1 cellular context compared by ENCODE assay signal in the genomic region with DNA sequence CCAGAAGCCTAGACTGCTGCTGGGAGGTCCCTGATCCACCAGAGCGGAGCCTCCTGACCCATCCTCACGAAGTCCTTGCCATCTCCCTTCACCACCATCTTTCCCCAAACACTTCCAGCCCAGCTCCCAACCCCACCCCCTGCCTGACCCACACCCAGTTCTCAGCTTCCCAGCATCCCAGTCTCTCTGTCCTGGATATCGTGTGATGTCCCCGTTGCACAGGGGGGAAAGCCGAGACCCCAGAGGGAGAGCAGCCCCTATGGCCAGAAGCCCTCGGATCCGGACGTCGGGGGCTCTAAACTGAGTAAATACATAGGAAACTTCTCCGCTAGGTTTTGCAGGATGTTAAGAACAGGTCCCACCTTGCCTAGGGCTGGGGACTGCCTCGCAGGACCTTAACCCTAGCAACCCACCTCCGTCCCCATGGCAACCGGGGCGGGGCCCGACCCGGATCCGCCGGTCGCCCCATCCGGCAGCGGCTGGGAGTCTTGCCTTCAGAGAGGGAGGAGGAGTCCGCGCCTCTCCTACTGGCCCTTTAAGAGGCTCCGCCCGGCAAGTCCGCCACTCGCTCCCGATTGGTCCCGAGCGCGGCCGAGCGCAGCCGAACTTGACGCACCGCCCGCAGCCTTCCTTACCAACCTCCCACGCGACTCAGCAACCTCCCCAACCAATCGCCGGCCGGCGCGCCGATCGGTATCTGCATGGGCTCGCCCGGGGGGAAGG.
TF ChIP-seq lines count a peak whose summit lies in the region.

No MANE protein-coding gene starts in this region.

TF ChIP-seq in GM12878, 131 proteins besides CTCF, POLR2A, EP300 and RAD21 (continues in another document):
- no peak for TF ChIP-seq ESRRA (IDR thresholded peaks at IDR 0.05; ENCODE audit: low read length)
- no peak for TF ChIP-seq RELA (IDR thresholded peaks at IDR 0.05; ENCODE audit: borderline replicate concordance, partially characterized antibody)
- no peak for TF ChIP-seq LARP7 (IDR thresholded peaks at IDR 0.05)
- no peak for TF ChIP-seq SMAD5 (IDR thresholded peaks at IDR 0.05; ENCODE audit: low read depth)
- no peak for TF ChIP-seq GATAD2B (conservative IDR thresholded peaks at IDR 0.05; ENCODE audit: low read depth)
- no peak; the same call in 1 of the 2 replicates for TF ChIP-seq NR2C1 (IDR thresholded peaks at IDR 0.05)
- TF ChIP-seq SPI1 (IDR thresholded peaks at IDR 0.05; ENCODE audit: borderline replicate concordance, insufficient read depth, low read depth, low read length): no peak
- no peak for TF ChIP-seq SIX5 (IDR thresholded peaks at IDR 0.05; ENCODE audit: low read depth, low read length, severe bottlenecking)
- TF ChIP-seq BMI1 (IDR thresholded peaks at IDR 0.05; ENCODE audit: borderline replicate concordance): peak; percentile 98
- no peak for TF ChIP-seq ATF7 (IDR thresholded peaks at IDR 0.05; ENCODE audit: low read depth)
- no peak; the same call in 1 of the 2 replicates for TF ChIP-seq NRF1 (conservative IDR thresholded peaks at IDR 0.05; ENCODE audit: low read depth, low read length)
- TF ChIP-seq CHD1 (IDR thresholded peaks at IDR 0.05; ENCODE audit: low read depth, low read length): no peak
- TF ChIP-seq, protein P1, sequence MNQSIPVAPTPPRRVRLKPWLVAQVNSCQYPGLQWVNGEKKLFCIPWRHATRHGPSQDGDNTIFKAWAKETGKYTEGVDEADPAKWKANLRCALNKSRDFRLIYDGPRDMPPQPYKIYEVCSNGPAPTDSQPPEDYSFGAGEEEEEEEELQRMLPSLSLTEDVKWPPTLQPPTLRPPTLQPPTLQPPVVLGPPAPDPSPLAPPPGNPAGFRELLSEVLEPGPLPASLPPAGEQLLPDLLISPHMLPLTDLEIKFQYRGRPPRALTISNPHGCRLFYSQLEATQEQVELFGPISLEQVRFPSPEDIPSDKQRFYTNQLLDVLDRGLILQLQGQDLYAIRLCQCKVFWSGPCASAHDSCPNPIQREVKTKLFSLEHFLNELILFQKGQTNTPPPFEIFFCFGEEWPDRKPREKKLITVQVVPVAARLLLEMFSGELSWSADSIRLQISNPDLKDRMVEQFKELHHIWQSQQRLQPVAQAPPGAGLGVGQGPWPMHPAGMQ (IDR thresholded peaks at IDR 0.05; ENCODE audit: borderline replicate concordance): no peak
- no peak for TF ChIP-seq DPF2 (IDR thresholded peaks at IDR 0.05)
- no peak for TF ChIP-seq STAT1 (conservative IDR thresholded peaks at IDR 0.05)
- TF ChIP-seq, protein P2, sequence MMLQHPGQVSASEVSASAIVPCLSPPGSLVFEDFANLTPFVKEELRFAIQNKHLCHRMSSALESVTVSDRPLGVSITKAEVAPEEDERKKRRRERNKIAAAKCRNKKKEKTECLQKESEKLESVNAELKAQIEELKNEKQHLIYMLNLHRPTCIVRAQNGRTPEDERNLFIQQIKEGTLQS (IDR thresholded peaks at IDR 0.05; ENCODE audit: borderline replicate concordance, extremely low read depth, low read depth, low read length): no peak
- no peak for TF ChIP-seq CBFB (IDR thresholded peaks at IDR 0.05; ENCODE audit: low read depth)
- TF ChIP-seq RB1 (IDR thresholded peaks at IDR 0.05; ENCODE audit: borderline replicate concordance): no peak
- no peak for TF ChIP-seq SMC3 (IDR thresholded peaks at IDR 0.05; ENCODE audit: borderline replicate concordance, low read length)
- no peak for TF ChIP-seq RAD51 (IDR thresholded peaks at IDR 0.05)
- TF ChIP-seq, protein P3, sequence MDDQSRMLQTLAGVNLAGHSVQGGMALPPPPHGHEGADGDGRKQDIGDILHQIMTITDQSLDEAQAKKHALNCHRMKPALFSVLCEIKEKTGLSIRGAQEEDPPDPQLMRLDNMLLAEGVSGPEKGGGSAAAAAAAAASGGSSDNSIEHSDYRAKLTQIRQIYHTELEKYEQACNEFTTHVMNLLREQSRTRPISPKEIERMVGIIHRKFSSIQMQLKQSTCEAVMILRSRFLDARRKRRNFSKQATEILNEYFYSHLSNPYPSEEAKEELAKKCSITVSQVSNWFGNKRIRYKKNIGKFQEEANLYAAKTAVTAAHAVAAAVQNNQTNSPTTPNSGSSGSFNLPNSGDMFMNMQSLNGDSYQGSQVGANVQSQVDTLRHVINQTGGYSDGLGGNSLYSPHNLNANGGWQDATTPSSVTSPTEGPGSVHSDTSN (IDR thresholded peaks at IDR 0.05; ENCODE audit: insufficient replicate concordance, low read depth, low read length): no peak
- TF ChIP-seq, protein P4, sequence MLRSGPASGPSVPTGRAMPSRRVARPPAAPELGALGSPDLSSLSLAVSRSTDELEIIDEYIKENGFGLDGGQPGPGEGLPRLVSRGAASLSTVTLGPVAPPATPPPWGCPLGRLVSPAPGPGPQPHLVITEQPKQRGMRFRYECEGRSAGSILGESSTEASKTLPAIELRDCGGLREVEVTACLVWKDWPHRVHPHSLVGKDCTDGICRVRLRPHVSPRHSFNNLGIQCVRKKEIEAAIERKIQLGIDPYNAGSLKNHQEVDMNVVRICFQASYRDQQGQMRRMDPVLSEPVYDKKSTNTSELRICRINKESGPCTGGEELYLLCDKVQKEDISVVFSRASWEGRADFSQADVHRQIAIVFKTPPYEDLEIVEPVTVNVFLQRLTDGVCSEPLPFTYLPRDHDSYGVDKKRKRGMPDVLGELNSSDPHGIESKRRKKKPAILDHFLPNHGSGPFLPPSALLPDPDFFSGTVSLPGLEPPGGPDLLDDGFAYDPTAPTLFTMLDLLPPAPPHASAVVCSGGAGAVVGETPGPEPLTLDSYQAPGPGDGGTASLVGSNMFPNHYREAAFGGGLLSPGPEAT (IDR thresholded peaks at IDR 0.05; ENCODE audit: low read depth): peak; percentile 81
- no peak for TF ChIP-seq JUNB (IDR thresholded peaks at IDR 0.05)
- TF ChIP-seq, protein P5, sequence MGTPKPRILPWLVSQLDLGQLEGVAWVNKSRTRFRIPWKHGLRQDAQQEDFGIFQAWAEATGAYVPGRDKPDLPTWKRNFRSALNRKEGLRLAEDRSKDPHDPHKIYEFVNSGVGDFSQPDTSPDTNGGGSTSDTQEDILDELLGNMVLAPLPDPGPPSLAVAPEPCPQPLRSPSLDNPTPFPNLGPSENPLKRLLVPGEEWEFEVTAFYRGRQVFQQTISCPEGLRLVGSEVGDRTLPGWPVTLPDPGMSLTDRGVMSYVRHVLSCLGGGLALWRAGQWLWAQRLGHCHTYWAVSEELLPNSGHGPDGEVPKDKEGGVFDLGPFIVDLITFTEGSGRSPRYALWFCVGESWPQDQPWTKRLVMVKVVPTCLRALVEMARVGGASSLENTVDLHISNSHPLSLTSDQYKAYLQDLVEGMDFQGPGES (IDR thresholded peaks at IDR 0.05): peak; percentile 63; the same call in 1 of the 2 replicates
- no peak for TF ChIP-seq RUNX3 (IDR thresholded peaks at IDR 0.05; ENCODE audit: low read length)
- TF ChIP-seq YY1 (IDR thresholded peaks at IDR 0.05; ENCODE audit: low read depth, low read length): no peak
- TF ChIP-seq, protein P6, sequence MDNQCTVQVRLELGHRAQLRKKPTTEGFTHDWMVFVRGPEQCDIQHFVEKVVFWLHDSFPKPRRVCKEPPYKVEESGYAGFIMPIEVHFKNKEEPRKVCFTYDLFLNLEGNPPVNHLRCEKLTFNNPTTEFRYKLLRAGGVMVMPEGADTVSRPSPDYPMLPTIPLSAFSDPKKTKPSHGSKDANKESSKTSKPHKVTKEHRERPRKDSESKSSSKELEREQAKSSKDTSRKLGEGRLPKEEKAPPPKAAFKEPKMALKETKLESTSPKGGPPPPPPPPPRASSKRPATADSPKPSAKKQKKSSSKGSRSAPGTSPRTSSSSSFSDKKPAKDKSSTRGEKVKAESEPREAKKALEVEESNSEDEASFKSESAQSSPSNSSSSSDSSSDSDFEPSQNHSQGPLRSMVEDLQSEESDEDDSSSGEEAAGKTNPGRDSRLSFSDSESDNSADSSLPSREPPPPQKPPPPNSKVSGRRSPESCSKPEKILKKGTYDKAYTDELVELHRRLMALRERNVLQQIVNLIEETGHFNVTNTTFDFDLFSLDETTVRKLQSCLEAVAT (IDR thresholded peaks at IDR 0.05): no peak
- TF ChIP-seq RBBP5 (conservative IDR thresholded peaks at IDR 0.05): no peak
- no peak for TF ChIP-seq BACH1 (IDR thresholded peaks at IDR 0.05; ENCODE audit: borderline replicate concordance)
- no peak for TF ChIP-seq NR2C2 (IDR thresholded peaks at IDR 0.05; ENCODE audit: borderline replicate concordance, control insufficient read depth, insufficient read length, low read depth)
- TF ChIP-seq, protein P7, sequence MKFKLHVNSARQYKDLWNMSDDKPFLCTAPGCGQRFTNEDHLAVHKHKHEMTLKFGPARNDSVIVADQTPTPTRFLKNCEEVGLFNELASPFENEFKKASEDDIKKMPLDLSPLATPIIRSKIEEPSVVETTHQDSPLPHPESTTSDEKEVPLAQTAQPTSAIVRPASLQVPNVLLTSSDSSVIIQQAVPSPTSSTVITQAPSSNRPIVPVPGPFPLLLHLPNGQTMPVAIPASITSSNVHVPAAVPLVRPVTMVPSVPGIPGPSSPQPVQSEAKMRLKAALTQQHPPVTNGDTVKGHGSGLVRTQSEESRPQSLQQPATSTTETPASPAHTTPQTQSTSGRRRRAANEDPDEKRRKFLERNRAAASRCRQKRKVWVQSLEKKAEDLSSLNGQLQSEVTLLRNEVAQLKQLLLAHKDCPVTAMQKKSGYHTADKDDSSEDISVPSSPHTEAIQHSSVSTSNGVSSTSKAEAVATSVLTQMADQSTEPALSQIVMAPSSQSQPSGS (IDR thresholded peaks at IDR 0.05; ENCODE audit: low read length): no peak
- TF ChIP-seq, protein P8, sequence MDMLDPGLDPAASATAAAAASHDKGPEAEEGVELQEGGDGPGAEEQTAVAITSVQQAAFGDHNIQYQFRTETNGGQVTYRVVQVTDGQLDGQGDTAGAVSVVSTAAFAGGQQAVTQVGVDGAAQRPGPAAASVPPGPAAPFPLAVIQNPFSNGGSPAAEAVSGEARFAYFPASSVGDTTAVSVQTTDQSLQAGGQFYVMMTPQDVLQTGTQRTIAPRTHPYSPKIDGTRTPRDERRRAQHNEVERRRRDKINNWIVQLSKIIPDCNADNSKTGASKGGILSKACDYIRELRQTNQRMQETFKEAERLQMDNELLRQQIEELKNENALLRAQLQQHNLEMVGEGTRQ (IDR thresholded peaks at IDR 0.05; ENCODE audit: borderline replicate concordance, low read depth, low read length): no peak
- peak; percentile 78 for TF ChIP-seq MXI1 (IDR thresholded peaks at IDR 0.05; ENCODE audit: low read depth, low read length)
- no peak for TF ChIP-seq ZNF217 (IDR thresholded peaks at IDR 0.05)
- TF ChIP-seq POLR2AphosphoS5 (IDR thresholded peaks at IDR 0.05; ENCODE audit: low read length): no peak
- no peak for TF ChIP-seq FOXM1 (IDR thresholded peaks at IDR 0.05; ENCODE audit: low read depth, low read length)
- no peak for TF ChIP-seq CBX3 (IDR thresholded peaks at IDR 0.05; ENCODE audit: borderline replicate concordance, low read depth)
- no peak for TF ChIP-seq MEF2A (IDR thresholded peaks at IDR 0.05; ENCODE audit: insufficient read depth, low read depth, low read length)
- no peak for TF ChIP-seq JUND (IDR thresholded peaks at IDR 0.05; ENCODE audit: low read depth, low read length)
- TF ChIP-seq CREB1 (IDR thresholded peaks at IDR 0.05; ENCODE audit: low read depth): peak; percentile 82; the same call in 1 of the 2 replicates
- no peak for TF ChIP-seq SMARCA5 (IDR thresholded peaks at IDR 0.05)
- peak; percentile 52 for TF ChIP-seq MEF2B (IDR thresholded peaks at IDR 0.05; ENCODE audit: partially characterized antibody, poor library complexity, severe bottlenecking)
- peak; percentile 50; the same call in 1 of the 2 replicates for TF ChIP-seq ZNF622 (IDR thresholded peaks at IDR 0.05)
- TF ChIP-seq, protein P9, sequence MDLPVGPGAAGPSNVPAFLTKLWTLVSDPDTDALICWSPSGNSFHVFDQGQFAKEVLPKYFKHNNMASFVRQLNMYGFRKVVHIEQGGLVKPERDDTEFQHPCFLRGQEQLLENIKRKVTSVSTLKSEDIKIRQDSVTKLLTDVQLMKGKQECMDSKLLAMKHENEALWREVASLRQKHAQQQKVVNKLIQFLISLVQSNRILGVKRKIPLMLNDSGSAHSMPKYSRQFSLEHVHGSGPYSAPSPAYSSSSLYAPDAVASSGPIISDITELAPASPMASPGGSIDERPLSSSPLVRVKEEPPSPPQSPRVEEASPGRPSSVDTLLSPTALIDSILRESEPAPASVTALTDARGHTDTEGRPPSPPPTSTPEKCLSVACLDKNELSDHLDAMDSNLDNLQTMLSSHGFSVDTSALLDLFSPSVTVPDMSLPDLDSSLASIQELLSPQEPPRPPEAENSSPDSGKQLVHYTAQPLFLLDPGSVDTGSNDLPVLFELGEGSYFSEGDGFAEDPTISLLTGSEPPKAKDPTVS (IDR thresholded peaks at IDR 0.05; ENCODE audit: low read depth, low read length): no peak
- peak; percentile 18 for TF ChIP-seq FOS (IDR thresholded peaks at IDR 0.05; ENCODE audit: borderline replicate concordance, extremely low read depth, insufficient read length)
- no peak for TF ChIP-seq ZBED1 (IDR thresholded peaks at IDR 0.05; ENCODE audit: borderline replicate concordance)
- TF ChIP-seq GABPA (IDR thresholded peaks at IDR 0.05; ENCODE audit: low read depth): no peak
- no peak for TF ChIP-seq MYC (IDR thresholded peaks at IDR 0.05; ENCODE audit: insufficient read depth, insufficient read length, insufficient replicate concordance, low read length, severe bottlenecking)
- TF ChIP-seq MTA2 (IDR thresholded peaks at IDR 0.05; ENCODE audit: low read depth): no peak
- TF ChIP-seq, protein P10, sequence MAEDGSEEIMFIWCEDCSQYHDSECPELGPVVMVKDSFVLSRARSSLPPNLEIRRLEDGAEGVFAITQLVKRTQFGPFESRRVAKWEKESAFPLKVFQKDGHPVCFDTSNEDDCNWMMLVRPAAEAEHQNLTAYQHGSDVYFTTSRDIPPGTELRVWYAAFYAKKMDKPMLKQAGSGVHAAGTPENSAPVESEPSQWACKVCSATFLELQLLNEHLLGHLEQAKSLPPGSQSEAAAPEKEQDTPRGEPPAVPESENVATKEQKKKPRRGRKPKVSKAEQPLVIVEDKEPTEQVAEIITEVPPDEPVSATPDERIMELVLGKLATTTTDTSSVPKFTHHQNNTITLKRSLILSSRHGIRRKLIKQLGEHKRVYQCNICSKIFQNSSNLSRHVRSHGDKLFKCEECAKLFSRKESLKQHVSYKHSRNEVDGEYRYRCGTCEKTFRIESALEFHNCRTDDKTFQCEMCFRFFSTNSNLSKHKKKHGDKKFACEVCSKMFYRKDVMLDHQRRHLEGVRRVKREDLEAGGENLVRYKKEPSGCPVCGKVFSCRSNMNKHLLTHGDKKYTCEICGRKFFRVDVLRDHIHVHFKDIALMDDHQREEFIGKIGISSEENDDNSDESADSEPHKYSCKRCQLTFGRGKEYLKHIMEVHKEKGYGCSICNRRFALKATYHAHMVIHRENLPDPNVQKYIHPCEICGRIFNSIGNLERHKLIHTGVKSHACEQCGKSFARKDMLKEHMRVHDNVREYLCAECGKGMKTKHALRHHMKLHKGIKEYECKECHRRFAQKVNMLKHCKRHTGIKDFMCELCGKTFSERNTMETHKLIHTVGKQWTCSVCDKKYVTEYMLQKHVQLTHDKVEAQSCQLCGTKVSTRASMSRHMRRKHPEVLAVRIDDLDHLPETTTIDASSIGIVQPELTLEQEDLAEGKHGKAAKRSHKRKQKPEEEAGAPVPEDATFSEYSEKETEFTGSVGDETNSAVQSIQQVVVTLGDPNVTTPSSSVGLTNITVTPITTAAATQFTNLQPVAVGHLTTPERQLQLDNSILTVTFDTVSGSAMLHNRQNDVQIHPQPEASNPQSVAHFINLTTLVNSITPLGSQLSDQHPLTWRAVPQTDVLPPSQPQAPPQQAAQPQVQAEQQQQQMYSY (CRISPR knock-in tag; IDR thresholded peaks at IDR 0.05): no peak
- TF ChIP-seq KDM1A (IDR thresholded peaks at IDR 0.05; ENCODE audit: borderline replicate concordance): no peak
